ENCODE assay signal across 18 cellular contexts in the genomic region with DNA sequence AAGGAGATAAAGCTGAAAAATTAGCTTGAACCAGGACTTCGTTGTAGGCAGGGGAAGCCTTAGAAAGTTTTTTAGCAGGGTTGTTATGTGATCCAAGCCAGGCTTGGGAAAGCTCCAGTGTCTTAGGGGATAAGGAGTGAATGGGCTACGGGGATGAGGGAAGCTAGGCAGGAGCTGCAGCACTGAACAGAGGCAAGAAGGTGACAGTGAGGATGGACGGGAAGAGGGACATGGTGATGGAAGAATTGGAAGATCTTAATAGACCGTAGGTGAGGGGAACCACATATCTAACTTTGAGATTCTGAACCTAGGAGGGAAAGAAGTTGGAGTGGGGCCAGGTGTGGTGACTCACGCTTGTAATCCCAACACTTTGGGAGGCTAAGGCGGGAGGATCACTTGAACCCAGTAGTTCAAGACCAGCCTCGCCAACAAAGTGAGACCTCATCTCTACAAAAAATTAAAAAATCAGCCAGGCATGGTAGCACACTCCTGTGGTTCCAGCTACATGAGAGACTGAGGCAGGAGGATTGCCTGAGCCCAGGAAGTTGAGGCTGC. TPM values are rescaled to one million over a fixed set of nuclear protein-coding genes. Genes with fewer than 3 reads are reported as not detected.
"Had no signal": no experiment of that assay in that cellular context is flagged by ENCODE, and none has a peak within 500 bp of the region (broad histone marks: within the 10 kb centered on the region; RNA-seq: fewer than 3 reads in every experiment).

No MANE protein-coding gene starts in this region.

- H3K4me3 ChIP-seq: adrenal gland, lower lobe of right lung, prostate gland, right lobe of liver, stomach had no signal

- H3K9me3 Mint-ChIP-seq: activated naive CD4-positive, alpha-beta T cell treated with anti-CD3 and anti-CD28 coated beads, Interleukin-2, amount 50 U/mL, for 72 hours; activated T-cell treated with anti-CD3 and anti-CD28 coated beads, Interleukin-2, amount 50 U/mL, for 72 hours; nephron progenitor cell; T-helper 2 cell treated with Interferon-gamma antibody and Interleukin-4, amounts not matched to agents 5 μg/mL and 100 μg/mL, for 36 hours had no signal

- H3K27ac Mint-ChIP-seq: activated naive CD4-positive, alpha-beta T cell treated with anti-CD3 and anti-CD28 coated beads, Interleukin-2, amount 50 U/mL, for 72 hours; activated T-cell treated with anti-CD3 and anti-CD28 coated beads, Interleukin-2, amount 50 U/mL, for 72 hours; nephron progenitor cell; T-helper 2 cell treated with Interferon-gamma antibody and Interleukin-4, amounts not matched to agents 5 μg/mL and 100 μg/mL, for 36 hours had no signal

- H3K36me3 Mint-ChIP-seq: activated naive CD4-positive, alpha-beta T cell treated with anti-CD3 and anti-CD28 coated beads, Interleukin-2, amount 50 U/mL, for 72 hours had no signal

- H3K27me3 ChIP-seq: adrenal gland, right lobe of liver had no signal

- H3K27ac ChIP-seq: lower lobe of right lung, prostate gland, right lobe of liver, stomach had no signal

- H3K4me3 Mint-ChIP-seq: nephron progenitor cell; T-helper 2 cell treated with Interferon-gamma antibody and Interleukin-4, amounts not matched to agents 5 μg/mL and 100 μg/mL, for 36 hours had no signal

- H3K9me3 ChIP-seq: adrenal gland, lower lobe of right lung, prostate gland, right lobe of liver, stomach had no signal

- H3K36me3 ChIP-seq: adrenal gland, lower lobe of right lung, right lobe of liver, stomach had no signal

- ATAC-seq: activated naive CD4-positive, alpha-beta T cell treated with anti-CD3 and anti-CD28 coated beads, Interleukin-2, amount 50 U/mL, for 72 hours; activated T-cell treated with anti-CD3 and anti-CD28 coated beads, Interleukin-2, amount 50 U/mL, for 72 hours; lower lobe of right lung; right lobe of liver had no signal

- DNase-seq: activated CD4-positive, alpha-beta T cell treated with anti-CD3 and anti-CD28 coated beads, Interleukin-2, amount 50 U/mL, for 4 hours; activated effector memory CD4-positive, alpha-beta T cell treated with anti-CD3 and anti-CD28 coated beads, Interleukin-2, amount 50 U/mL, for 16 hours; activated T-cell treated with anti-CD3 and anti-CD28 coated beads, Interleukin-2, amount 50 U/mL, for 72 hours; effector CD8-positive, alpha-beta T cell; nephron progenitor cell; right lobe of liver; small intestine; stimulated activated CD4-positive, alpha-beta T cell treated with anti-CD3 and anti-CD28 coated beads, Interleukin-4, amount 100 ng/mL, for 1 hour; stomach; trophoblast cell had no signal

RNA-seq across cellular contexts. Expression of a gene that starts 3.2 kb away (rescaled TPM):
- total RNA-seq: fibroblast of villous mesenchyme, glomerular endothelial cell had no signal
- polyA plus RNA-seq: keratinocyte had no signal
